ENCODE assay signal across 1 cellular context in the genomic region with DNA sequence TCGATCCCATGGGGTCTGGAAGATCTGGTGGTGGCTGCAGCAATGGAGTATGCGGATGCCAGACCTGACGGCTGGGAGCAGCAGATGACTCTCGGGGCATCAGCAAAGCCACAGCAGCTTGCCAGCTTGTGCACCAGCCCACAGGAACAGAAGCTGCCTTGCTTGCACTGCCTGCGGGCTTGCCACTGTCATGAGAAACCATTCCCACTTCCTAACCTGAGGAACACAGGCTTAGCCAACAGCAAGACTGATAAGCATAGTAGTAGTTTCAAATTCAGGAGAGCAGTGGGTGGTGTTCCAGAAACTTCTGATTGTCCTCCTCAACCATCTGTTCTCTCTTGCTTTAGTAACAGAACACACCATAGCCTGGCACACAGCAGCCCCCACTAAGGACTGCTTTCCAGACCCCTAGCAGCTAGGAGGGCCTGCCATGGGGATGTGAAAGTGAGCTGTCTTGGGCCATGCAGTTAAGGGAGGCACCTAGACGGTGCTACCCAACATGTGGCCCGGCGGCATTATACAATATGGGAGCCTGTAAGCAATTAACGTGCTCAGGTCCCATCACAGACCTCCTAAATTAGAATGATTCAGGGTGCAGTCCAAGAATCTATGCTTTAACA.
TF ChIP-seq lines count a peak whose summit lies in the region.

No MANE protein-coding gene starts in this region.

TF ChIP-seq in GM23338, 12 proteins besides CTCF, POLR2A, EP300 and RAD21 (continued from another document):
- TF ChIP-seq, protein P1, sequence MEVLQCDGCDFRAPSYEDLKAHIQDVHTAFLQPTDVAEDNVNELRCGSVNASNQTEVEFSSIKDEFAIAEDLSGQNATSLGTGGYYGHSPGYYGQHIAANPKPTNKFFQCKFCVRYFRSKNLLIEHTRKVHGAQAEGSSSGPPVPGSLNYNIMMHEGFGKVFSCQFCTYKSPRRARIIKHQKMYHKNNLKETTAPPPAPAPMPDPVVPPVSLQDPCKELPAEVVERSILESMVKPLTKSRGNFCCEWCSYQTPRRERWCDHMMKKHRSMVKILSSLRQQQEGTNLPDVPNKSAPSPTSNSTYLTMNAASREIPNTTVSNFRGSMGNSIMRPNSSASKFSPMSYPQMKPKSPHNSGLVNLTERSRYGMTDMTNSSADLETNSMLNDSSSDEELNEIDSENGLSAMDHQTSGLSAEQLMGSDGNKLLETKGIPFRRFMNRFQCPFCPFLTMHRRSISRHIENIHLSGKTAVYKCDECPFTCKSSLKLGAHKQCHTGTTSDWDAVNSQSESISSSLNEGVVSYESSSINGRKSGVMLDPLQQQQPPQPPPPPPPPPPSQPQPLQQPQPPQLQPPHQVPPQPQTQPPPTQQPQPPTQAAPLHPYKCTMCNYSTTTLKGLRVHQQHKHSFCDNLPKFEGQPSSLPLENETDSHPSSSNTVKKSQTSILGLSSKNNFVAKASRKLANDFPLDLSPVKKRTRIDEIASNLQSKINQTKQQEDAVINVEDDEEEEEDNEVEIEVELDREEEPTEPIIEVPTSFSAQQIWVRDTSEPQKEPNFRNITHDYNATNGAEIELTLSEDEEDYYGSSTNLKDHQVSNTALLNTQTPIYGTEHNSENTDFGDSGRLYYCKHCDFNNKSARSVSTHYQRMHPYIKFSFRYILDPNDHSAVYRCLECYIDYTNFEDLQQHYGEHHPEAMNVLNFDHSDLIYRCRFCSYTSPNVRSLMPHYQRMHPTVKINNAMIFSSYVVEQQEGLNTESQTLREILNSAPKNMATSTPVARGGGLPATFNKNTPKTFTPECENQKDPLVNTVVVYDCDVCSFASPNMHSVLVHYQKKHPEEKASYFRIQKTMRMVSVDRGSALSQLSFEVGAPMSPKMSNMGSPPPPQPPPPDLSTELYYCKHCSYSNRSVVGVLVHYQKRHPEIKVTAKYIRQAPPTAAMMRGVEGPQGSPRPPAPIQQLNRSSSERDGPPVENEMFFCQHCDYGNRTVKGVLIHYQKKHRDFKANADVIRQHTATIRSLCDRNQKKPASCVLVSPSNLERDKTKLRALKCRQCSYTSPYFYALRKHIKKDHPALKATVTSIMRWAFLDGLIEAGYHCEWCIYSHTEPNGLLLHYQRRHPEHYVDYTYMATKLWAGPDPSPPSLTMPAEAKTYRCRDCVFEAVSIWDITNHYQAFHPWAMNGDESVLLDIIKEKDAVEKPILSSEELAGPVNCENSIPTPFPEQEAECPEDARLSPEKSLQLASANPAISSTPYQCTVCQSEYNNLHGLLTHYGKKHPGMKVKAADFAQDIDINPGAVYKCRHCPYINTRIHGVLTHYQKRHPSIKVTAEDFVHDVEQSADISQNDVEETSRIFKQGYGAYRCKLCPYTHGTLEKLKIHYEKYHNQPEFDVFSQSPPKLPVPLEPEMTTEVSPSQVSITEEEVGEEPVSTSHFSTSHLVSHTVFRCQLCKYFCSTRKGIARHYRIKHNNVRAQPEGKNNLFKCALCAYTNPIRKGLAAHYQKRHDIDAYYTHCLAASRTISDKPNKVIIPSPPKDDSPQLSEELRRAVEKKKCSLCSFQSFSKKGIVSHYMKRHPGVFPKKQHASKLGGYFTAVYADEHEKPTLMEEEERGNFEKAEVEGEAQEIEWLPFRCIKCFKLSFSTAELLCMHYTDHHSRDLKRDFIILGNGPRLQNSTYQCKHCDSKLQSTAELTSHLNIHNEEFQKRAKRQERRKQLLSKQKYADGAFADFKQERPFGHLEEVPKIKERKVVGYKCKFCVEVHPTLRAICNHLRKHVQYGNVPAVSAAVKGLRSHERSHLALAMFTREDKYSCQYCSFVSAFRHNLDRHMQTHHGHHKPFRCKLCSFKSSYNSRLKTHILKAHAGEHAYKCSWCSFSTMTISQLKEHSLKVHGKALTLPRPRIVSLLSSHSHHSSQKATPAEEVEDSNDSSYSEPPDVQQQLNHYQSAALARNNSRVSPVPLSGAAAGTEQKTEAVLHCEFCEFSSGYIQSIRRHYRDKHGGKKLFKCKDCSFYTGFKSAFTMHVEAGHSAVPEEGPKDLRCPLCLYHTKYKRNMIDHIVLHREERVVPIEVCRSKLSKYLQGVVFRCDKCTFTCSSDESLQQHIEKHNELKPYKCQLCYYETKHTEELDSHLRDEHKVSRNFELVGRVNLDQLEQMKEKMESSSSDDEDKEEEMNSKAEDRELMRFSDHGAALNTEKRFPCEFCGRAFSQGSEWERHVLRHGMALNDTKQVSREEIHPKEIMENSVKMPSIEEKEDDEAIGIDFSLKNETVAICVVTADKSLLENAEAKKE (CRISPR knock-in tag; IDR thresholded peaks at IDR 0.05), result no peak
- no peak for TF ChIP-seq ZNF114 (CRISPR knock-in tag; IDR thresholded peaks at IDR 0.05)
- TF ChIP-seq EZH2 (IDR thresholded peaks at IDR 0.05; ENCODE audit: low read depth, unreplicated experiment), result no peak
- no peak for TF ChIP-seq JUNB (IDR thresholded peaks at IDR 0.05; ENCODE audit: unreplicated experiment)
TF ChIP-seq in GM23338: peak in this region for 0.
